12 cellular contexts compared by ENCODE assay signal in the genomic region with DNA sequence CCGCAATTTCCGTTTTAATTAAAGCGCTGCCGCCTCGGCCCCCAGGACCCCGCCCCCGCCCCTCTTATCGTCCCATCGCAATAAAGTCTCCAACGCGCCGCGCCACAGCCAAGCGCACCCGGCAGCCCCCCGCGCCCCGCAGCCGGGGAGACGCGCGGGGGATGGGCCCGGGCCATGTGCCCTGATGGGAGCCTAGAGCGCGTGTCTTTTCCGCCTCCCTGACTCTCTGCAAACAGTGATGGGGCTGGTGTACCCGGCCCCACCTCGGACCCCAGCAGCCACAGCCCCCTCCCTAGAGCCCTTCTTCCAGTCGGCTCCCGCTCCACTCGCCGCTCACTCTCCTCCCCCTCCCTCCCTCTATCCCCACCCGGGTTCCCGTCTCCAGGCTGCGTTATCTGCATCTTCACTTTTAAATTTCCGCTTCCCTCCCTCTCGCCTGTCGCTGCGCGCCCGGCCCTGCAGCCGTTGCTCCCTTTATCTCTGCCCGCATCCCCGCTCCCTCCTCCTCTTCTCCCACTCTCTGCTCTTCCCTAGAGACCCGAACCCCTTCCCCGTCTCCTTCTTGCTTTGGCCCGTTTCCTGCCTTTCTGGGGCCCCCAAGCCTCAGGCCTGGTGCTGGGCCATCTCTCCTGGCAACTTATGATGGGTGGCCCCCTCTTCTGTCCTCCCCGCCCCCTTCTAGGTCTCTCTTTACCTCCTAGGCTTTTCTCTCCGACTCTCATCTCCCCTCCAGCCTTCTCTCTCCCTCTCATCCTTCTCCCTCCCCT. TPM values are rescaled to one million over a fixed set of nuclear protein-coding genes. Genes with fewer than 3 reads are reported as not detected.
A peak's percentile ranks its signal among the peaks of the same experiment; 100 is the strongest.
DNase-seq lines count a peak whose midpoint lies in the region; ATAC-seq and TF ChIP-seq lines count a peak whose summit lies in the region.
"Had no signal": no experiment of that assay in that cellular context is flagged by ENCODE, and none has a peak within 500 bp of the region (broad histone marks: within the 10 kb centered on the region; RNA-seq: fewer than 3 reads in every experiment).

No MANE protein-coding gene starts in this region.

- H3K4me1 ChIP-seq in left ventricle myocardium inferior, result peaks cover 51% of the 10 kb centered on the region
- H3K4me1 ChIP-seq: prostate gland had no signal

- H3K27me3 ChIP-seq in left ventricle myocardium inferior (ENCODE audit: low read depth), result peaks cover 100% of the 10 kb centered on the region

- intact Hi-C loops in left ventricle myocardium inferior (cut with micrococcal nuclease) (no loop called here), left cardiac atrium (cut with DNase I) (no loop called here)

- TF ChIP-seq POLR2A in GM18505 (IDR thresholded peaks at IDR 0.05; ENCODE audit: borderline replicate concordance, extremely low read depth, insufficient read depth, insufficient read length), result no peak

- no peaks in the 10 kb centered on the region for H3K9me3 ChIP-seq in left ventricle myocardium inferior (replicated peaks)
- H3K9me3 ChIP-seq: prostate gland, vagina had no signal

- DNase-seq in left ventricle myocardium inferior (no peak), left cardiac atrium (no peak), SK-N-DZ (ENCODE audit: low spot score) (peak; percentile 77), iPS DF 19.7 (ENCODE audit: low read depth, low spot score) (peak; percentile 81), NCI-H1092 (lab: John Stamatoyannopoulos, UW) (no peak)
- no peak for DNase-seq in stimulated activated CD4-positive, alpha-beta T cell treated with anti-CD3 and anti-CD28 coated beads, Interleukin-2, amount 100 ng/mL, for 48 hours
- no peak for DNase-seq in central memory CD4-positive, alpha-beta T cell
- DNase-seq: HFFc6 had no signal

- no peak overlapping the region for H3K27ac ChIP-seq in left ventricle myocardium inferior (replicated peaks)
- H3K27ac ChIP-seq: prostate gland, vagina had no signal

- peak overlapping the region; percentile 48 for H3K4me3 ChIP-seq in left ventricle myocardium inferior

- TF ChIP-seq CTCF in left ventricle myocardium inferior (IDR thresholded peaks at IDR 0.05; ENCODE audit: borderline replicate concordance), result no peak

- no peaks in the 10 kb centered on the region for H3K36me3 ChIP-seq in left ventricle myocardium inferior
- H3K36me3 ChIP-seq: prostate gland, vagina had no signal

- no peak for ATAC-seq in left cardiac atrium
- ATAC-seq in GM18505 (IDR thresholded peaks at IDR 0.05; ENCODE audit: unreplicated experiment), result no peak

RNA-seq across cellular contexts. Expression of a gene that starts 0.5 kb away (rescaled TPM):
- total RNA-seq in left ventricle myocardium inferior, result not detected
- not detected for total RNA-seq in left cardiac atrium
- 21.6 and 28.6 TPM in 2 replicates for polyA plus RNA-seq in SK-N-DZ (2014; cell fraction: cytosol; rRNA removed)
- 15.0 and 22.8 TPM in 2 replicates for polyA plus RNA-seq in SK-N-DZ (2014; cell fraction: nucleus; rRNA removed)
- total RNA-seq: HFFc6, vagina had no signal
- polyA plus RNA-seq: BJ had no signal

RNA-seq across cellular contexts. Expression of a gene that starts 7.7 kb away (rescaled TPM):
- total RNA-seq in left ventricle myocardium inferior, result not detected
- total RNA-seq in left cardiac atrium, result not detected
- polyA plus RNA-seq in SK-N-DZ (2014; cell fraction: cytosol; rRNA removed), result 7.3 and 18.8 TPM in 2 replicates
- polyA plus RNA-seq in SK-N-DZ (2014; cell fraction: nucleus; rRNA removed), result 9.5 and 10.8 TPM in 2 replicates
- total RNA-seq: HFFc6, vagina had no signal

RNA-seq across cellular contexts. Expression of a gene that starts 26.0 kb away (rescaled TPM):
- total RNA-seq in left ventricle myocardium inferior (not detected), left cardiac atrium (not detected)
- 4.2 TPM in 2 replicates for polyA plus RNA-seq in SK-N-DZ (2014; cell fraction: cytosol; rRNA removed)
- polyA plus RNA-seq in SK-N-DZ (2014; cell fraction: nucleus; rRNA removed), result 2.1 and 4.6 TPM in 2 replicates
- total RNA-seq: prostate gland had no signal

RNA-seq across cellular contexts. Expression of a gene that starts 55.8 kb away (rescaled TPM):
- total RNA-seq in left ventricle myocardium inferior (not detected), left cardiac atrium (not detected)
- not detected in 2 replicates for polyA plus RNA-seq in SK-N-DZ (2014; cell fraction: cytosol; rRNA removed)
- polyA plus RNA-seq in SK-N-DZ (2014; cell fraction: nucleus; rRNA removed), result 0.15 TPM in 1 of 2 replicates, not detected in the other
- total RNA-seq: HFFc6, vagina had no signal
- polyA plus RNA-seq: BJ had no signal

Comparison
In these comparisons a context has a peak if more than half of its experiments do, and no peak if none do; other contexts are left out.
1. DNase-seq: peak in SK-N-DZ (single experiment) and iPS DF 19.7 (single experiment); none in left ventricle myocardium inferior (single experiment), left cardiac atrium (single experiment), NCI-H1092 (single experiment), stimulated activated CD4-positive, alpha-beta T cell treated with anti-CD3 and anti-CD28 coated beads, Interleukin-2, amount 100 ng/mL, for 48 hours (0 of 2) and central memory CD4-positive, alpha-beta T cell (single experiment).